In genomic region chr15:94174399-94174802, GRCh38 we compare ENCODE assay signal across 8 cellular contexts. TPM values are rescaled to one million over a fixed set of nuclear protein-coding genes. Genes with fewer than 3 reads are reported as not detected.
DNase-seq lines count a peak whose midpoint lies in the region; ATAC-seq and TF ChIP-seq lines count a peak whose summit lies in the region.

No MANE protein-coding gene starts in this region.

- H3K4me3 ChIP-seq in upper lobe of left lung, result no peak overlapping the region

- intact Hi-C loops in CD14-positive monocyte (cut with micrococcal nuclease), result loop anchor here (1.0 to 10.0 kb wide), 3 partner anchors 32 to 1270 kb away; partner anchors contain the start of genes MCTP2 (in 2 of the 2) and CHD2 (in 1 of the 2)

- no peaks in the 10 kb centered on the region for H3K27me3 ChIP-seq in upper lobe of left lung

- H3K36me3 Mint-ChIP-seq in CD14-positive monocyte, result peaks cover 8 to 24% of the 10 kb centered on the region in 2 donors
- peaks cover 11% of the 10 kb centered on the region in 2 donors for H3K36me3 Mint-ChIP-seq in activated T-cell treated with anti-CD3 and anti-CD28 coated beads, Interleukin-2, amount 50 U/mL, for 72 hours (ENCODE audit: insufficient read depth in 2 of 2)

- H3K27me3 Mint-ChIP-seq in CD14-positive monocyte (ENCODE audit: low read depth in 3 of 3), result peaks cover 5 to 20% (median 14%) of the 10 kb centered on the region in 3 donors
- H3K27me3 Mint-ChIP-seq in activated T-cell treated with anti-CD3 and anti-CD28 coated beads, Interleukin-2, amount 50 U/mL, for 72 hours (ENCODE audit: low read depth), result peaks cover 17% of the 10 kb centered on the region

- no peaks in the 10 kb centered on the region for H3K4me1 ChIP-seq in upper lobe of left lung

- TF ChIP-seq CTCF in CD14-positive monocyte (IDR thresholded peaks at IDR 0.05) (no peak), upper lobe of left lung (IDR thresholded peaks at IDR 0.05) (no peak)

- H3K9me3 Mint-ChIP-seq in CD14-positive monocyte, result peaks cover 3 to 16% (median 9%) of the 10 kb centered on the region in 7 donors
- H3K9me3 Mint-ChIP-seq in activated T-cell treated with anti-CD3 and anti-CD28 coated beads, Interleukin-2, amount 50 U/mL, for 72 hours, result peaks cover 2 to 10% of the 10 kb centered on the region in 2 donors

- H3K27ac Mint-ChIP-seq in CD14-positive monocyte, result peak overlapping the region; percentile 90 to 99 (median 97)
- H3K27ac Mint-ChIP-seq in activated T-cell treated with anti-CD3 and anti-CD28 coated beads, Interleukin-2, amount 50 U/mL, for 72 hours, result peak overlapping the region; percentile 74

- ATAC-seq in GM19397 (IDR thresholded peaks at IDR 0.05; ENCODE audit: unreplicated experiment) (peak; percentile 93), HG03460 (IDR thresholded peaks at IDR 0.05; ENCODE audit: unreplicated experiment) (peak; percentile 94), upper lobe of left lung (ENCODE audit: low FRiP score in 2 of 2) (peak; percentile 80 to 83)
- ATAC-seq in activated T-cell treated with anti-CD3 and anti-CD28 coated beads, Interleukin-2, amount 50 U/mL, for 72 hours (replicated peaks in 1 of 2), result peak; percentile 95 to 96

- H3K36me3 ChIP-seq in upper lobe of left lung, result no peaks in the 10 kb centered on the region

- H3K9me3 ChIP-seq in upper lobe of left lung, result no peaks in the 10 kb centered on the region

- peaks cover 61% of the 10 kb centered on the region for H3K4me1 Mint-ChIP-seq in CD14-positive monocyte
- H3K4me1 Mint-ChIP-seq in activated T-cell treated with anti-CD3 and anti-CD28 coated beads, Interleukin-2, amount 50 U/mL, for 72 hours (ENCODE audit: low read depth), result peaks cover 27% of the 10 kb centered on the region

- peak in 1 of 4 donors; percentile 76 for TF ChIP-seq EP300 in upper lobe of left lung (IDR thresholded peaks at IDR 0.05)

- DNase-seq in CD14-positive monocyte (ENCODE audit: low spot score) (peak; percentile 84), upper lobe of left lung (peak in 1 of 2 donors; percentile 43), NK-92 (lab: John Stamatoyannopoulos, UW; ENCODE audit: unreplicated experiment) (no peak), DMS153 (lab: John Stamatoyannopoulos, UW) (no peak), Ammon's horn (ENCODE audit: low spot score) (no peak)
- peak; percentile 18 to 25 for DNase-seq in activated T-cell treated with anti-CD3 and anti-CD28 coated beads, Interleukin-2, amount 50 U/mL, for 72 hours

- peak overlapping the region in 2 of 4 donors; percentile 30 to 60 for H3K27ac ChIP-seq in upper lobe of left lung

- peak overlapping the region; percentile 32 to 70 for H3K4me3 Mint-ChIP-seq in CD14-positive monocyte
- peak overlapping the region in 1 of 2 donors; percentile 25 for H3K4me3 Mint-ChIP-seq in activated T-cell treated with anti-CD3 and anti-CD28 coated beads, Interleukin-2, amount 50 U/mL, for 72 hours

- no peak for TF ChIP-seq POLR2A in upper lobe of left lung (IDR thresholded peaks at IDR 0.05)

RNA-seq across cellular contexts. Expression of gene MCTP2, which starts 57.0 kb away (rescaled TPM):
- 1 to 10 TPM; 2.4 to 7.4 TPM for polyA plus RNA-seq in CD14-positive monocyte
- total RNA-seq in activated T-cell treated with anti-CD3 and anti-CD28 coated beads, Interleukin-2, amount 50 U/mL, for 72 hours, result 100 to 1,000 TPM in 1 of 2 donors, 10 to 100 TPM in 1; 49.9 to 119 TPM
- 10 to 100 TPM; 33.4 to 64.8 (median 48.5) TPM for total RNA-seq in upper lobe of left lung

Comparison
In these comparisons a context has a peak if more than half of its experiments do, and no peak if none do; other contexts are left out.
1. DNase-seq: peak in CD14-positive monocyte (single experiment) and activated T-cell treated with anti-CD3 and anti-CD28 coated beads, Interleukin-2, amount 50 U/mL, for 72 hours (2 of 2); none in NK-92 (single experiment), DMS153 (single experiment) and Ammon's horn (single experiment).
2. Peak in every context shown above with its lines, with median percentiles within 50 percentile points of each other: ATAC-seq.